ENCODE assay signal across 9 cellular contexts in genomic region chr2:7983912-7984311, GRCh38.
"Had no signal": no experiment of that assay in that cellular context is flagged by ENCODE, and none has a peak within 500 bp of the region (broad histone marks: within the 10 kb centered on the region; RNA-seq: fewer than 3 reads in every experiment).

No MANE protein-coding gene starts in this region.

- H3K4me3 ChIP-seq: HAP-1 had no signal

- H3K9me3 ChIP-seq: HAP-1 had no signal

- H3K4me2 ChIP-seq: KMS-11 had no signal

- H3K4me3 Mint-ChIP-seq: IgD-negative memory B cell had no signal

- H3K27ac ChIP-seq: HL-60, KMS-11 had no signal

- FAIRE-seq: HepG2 had no signal

- H3K36me3 ChIP-seq: HAP-1 had no signal

- H3K36me3 Mint-ChIP-seq: IgD-negative memory B cell had no signal

- ATAC-seq: HCT116, HepG2 had no signal

- DNase-seq: GOT3, H7, KBM-7 had no signal

- H3K4me1 ChIP-seq: HAP-1 had no signal
